Comparison of ENCODE assay signal across 9 cellular contexts in genomic region chrX:134764202-134764785, GRCh38. TPM values are rescaled to one million over a fixed set of nuclear protein-coding genes. Genes with fewer than 3 reads are reported as not detected.
A peak's percentile ranks its signal among the peaks of the same experiment; 100 is the strongest.
DNase-seq lines count a peak whose midpoint lies in the region; ATAC-seq and TF ChIP-seq lines count a peak whose summit lies in the region.
"Had no signal": no experiment of that assay in that cellular context is flagged by ENCODE, and none has a peak within 500 bp of the region (broad histone marks: within the 10 kb centered on the region; RNA-seq: fewer than 3 reads in every experiment).

No MANE protein-coding gene starts in this region.

- POLR2A ChIA-PET in HEK293 (lab: Yijun Ruan, JAX): no interaction called here

- H3K36me3 Mint-ChIP-seq in endodermal cell (ENCODE audit: low read depth) (peaks cover 7% of the 10 kb centered on the region), glutamatergic neuron (ENCODE audit: unreplicated experiment) (no peaks in the 10 kb centered on the region)

- H3K4me3 ChIP-seq in HEK293 (ENCODE audit: low read depth, low read length) (no peak overlapping the region), endodermal cell (ENCODE audit: low read length) (no peak overlapping the region)
- H3K4me3 ChIP-seq: SJSA1 had no signal

- no peaks in the 10 kb centered on the region for H3K4me1 ChIP-seq in HEK293 (ENCODE audit: control insufficient read depth, insufficient read depth, low read length)
- no peaks in the 10 kb centered on the region for H3K4me1 ChIP-seq in endodermal cell (ENCODE audit: control insufficient read depth, insufficient read depth, low read length)
- H3K4me1 ChIP-seq: SJSA1 had no signal

- H3K4me3 Mint-ChIP-seq in endodermal cell: no peak overlapping the region
- H3K4me3 Mint-ChIP-seq in glutamatergic neuron (ENCODE audit: unreplicated experiment): no peak overlapping the region

- H3K4me1 Mint-ChIP-seq in endodermal cell (no peaks in the 10 kb centered on the region), glutamatergic neuron (ENCODE audit: low read depth, unreplicated experiment) (no peaks in the 10 kb centered on the region)

- H3K9me3 Mint-ChIP-seq in endodermal cell (peaks cover 59% of the 10 kb centered on the region), glutamatergic neuron (ENCODE audit: unreplicated experiment) (no peaks in the 10 kb centered on the region)

- no peaks in the 10 kb centered on the region for H3K9me3 ChIP-seq in HEK293 (ENCODE audit: control insufficient read depth, insufficient read depth, low read depth, low read length)
- no peaks in the 10 kb centered on the region for H3K9me3 ChIP-seq in endodermal cell (ENCODE audit: control insufficient read depth, low read length)
- H3K9me3 ChIP-seq: SJSA1 had no signal

- CTCF ChIA-PET in HEK293 (lab: Yijun Ruan, JAX): interaction anchor here (0.6 to 2.6 kb wide), 16 partner anchors 9 to 1420 kb away, joined by 3 to 23 read pairs (median 3); no protein-coding TSS in a partner anchor

- no peak overlapping the region for H3K9ac ChIP-seq in endodermal cell (ENCODE audit: extremely low read depth, low read length, poor library complexity, severe bottlenecking)

- H3K27me3 Mint-ChIP-seq in endodermal cell (ENCODE audit: insufficient read depth) (no peaks in the 10 kb centered on the region), glutamatergic neuron (ENCODE audit: unreplicated experiment) (no peaks in the 10 kb centered on the region)

- no peaks in the 10 kb centered on the region for H3K27me3 ChIP-seq in endodermal cell (ENCODE audit: control insufficient read depth, insufficient read depth, low read length, poor library complexity, severe bottlenecking)
- H3K27me3 ChIP-seq: SJSA1 had no signal

- peaks cover 5 to 6% of the 10 kb centered on the region in 2 experiments for H3K36me3 ChIP-seq in HEK293 (ENCODE audit: control insufficient read depth in 2 of 2, insufficient read depth in 1 of 2, low read length in 2 of 2)
- H3K36me3 ChIP-seq in endodermal cell (ENCODE audit: control insufficient read depth, insufficient read depth, low read length): peaks cover 4% of the 10 kb centered on the region
- H3K36me3 ChIP-seq: SJSA1 had no signal

- H3K27ac ChIP-seq in HEK293 (ENCODE audit: extremely low read depth, low read depth, low read length): no peak overlapping the region
- H3K27ac ChIP-seq in endodermal cell (ENCODE audit: low read depth, low read length): no peak overlapping the region
- H3K27ac ChIP-seq: SJSA1 had no signal

- no peak for ATAC-seq in GM18519 (IDR thresholded peaks at IDR 0.05; ENCODE audit: low FRiP score, unreplicated experiment)

- TF ChIP-seq CTCF in HEK293 (tag by site-specific recombination; IDR thresholded peaks at IDR 0.05) (no peak), endodermal cell (conservative IDR thresholded peaks at IDR 0.05) (peak; percentile 70), glutamatergic neuron (IDR thresholded peaks at IDR 0.05; ENCODE audit: partially characterized antibody, unreplicated experiment) (no peak)

- H3K27ac Mint-ChIP-seq in endodermal cell (no peak overlapping the region), glutamatergic neuron (ENCODE audit: unreplicated experiment) (no peak overlapping the region)

- 80% methylated on average over 6 of the region's 6 CpGs; no CpG with 5 or more reads in 1 of the 2 experiments for WGBS in endodermal cell (ENCODE audit: insufficient coverage in 1 of 2, insufficient read length in 1 of 2), 2 experiments

- DNase-seq in ELR (ENCODE audit: low read depth) (peak; percentile 76), NCI-H526 (lab: John Stamatoyannopoulos, UW) (peak; percentile 26 to 31), endodermal cell (no peak), glutamatergic neuron (no peak), OCI-M2 (lab: John Stamatoyannopoulos, UW; ENCODE audit: unreplicated experiment) (no peak)
- DNase-seq in stimulated activated CD4-positive, alpha-beta T cell treated with anti-CD3 and anti-CD28 coated beads, Interleukin-4, amount 100 ng/mL, for 4 hours: no peak

TF ChIP-seq in HEK293, 187 proteins besides CTCF, POLR2A, EP300 and RAD21:
- TF ChIP-seq ZNF394 (tag by site-specific recombination; IDR thresholded peaks at IDR 0.05; ENCODE audit: borderline replicate concordance): peak; percentile 82
- TF ChIP-seq SP2 (tag by site-specific recombination; IDR thresholded peaks at IDR 0.05): 0 out of 2 replicates have a peak, but pooled peaks have one; percentile 17
- TF ChIP-seq MEIS1 (CRISPR knock-in tag; IDR thresholded peaks at IDR 0.05; ENCODE audit: borderline replicate concordance): no peak
- no peak for TF ChIP-seq ZNF416 (tag by site-specific recombination; IDR thresholded peaks at IDR 0.05)
- TF ChIP-seq ZNF664 (tag by site-specific recombination; IDR thresholded peaks at IDR 0.05): peak; percentile 98
TF ChIP-seq in HEK293: peak in this region for 3.

RNA-seq across cellular contexts. Expression of gene PABIR2, which starts 32.7 kb away (rescaled TPM):
- total RNA-seq in endodermal cell (10 to 100 TPM; 40.0 to 60.6 TPM), glutamatergic neuron (ENCODE audit: unreplicated experiment) (8.0 TPM)
- 37.3 TPM for polyA plus RNA-seq in endodermal cell (2013, experiment 1 of 2)
- 33.2 TPM for polyA plus RNA-seq in endodermal cell (2013, experiment 2 of 2)

Comparison
In these comparisons a context has a peak if more than half of its experiments do, and no peak if none do; other contexts are left out.
1. DNase-seq: peak in ELR (single experiment) and NCI-H526 (2 of 2); none in endodermal cell (single experiment), stimulated activated CD4-positive, alpha-beta T cell treated with anti-CD3 and anti-CD28 coated beads, Interleukin-4, amount 100 ng/mL, for 4 hours (0 of 2), glutamatergic neuron (single experiment) and OCI-M2 (single experiment).